In the genomic region with DNA sequence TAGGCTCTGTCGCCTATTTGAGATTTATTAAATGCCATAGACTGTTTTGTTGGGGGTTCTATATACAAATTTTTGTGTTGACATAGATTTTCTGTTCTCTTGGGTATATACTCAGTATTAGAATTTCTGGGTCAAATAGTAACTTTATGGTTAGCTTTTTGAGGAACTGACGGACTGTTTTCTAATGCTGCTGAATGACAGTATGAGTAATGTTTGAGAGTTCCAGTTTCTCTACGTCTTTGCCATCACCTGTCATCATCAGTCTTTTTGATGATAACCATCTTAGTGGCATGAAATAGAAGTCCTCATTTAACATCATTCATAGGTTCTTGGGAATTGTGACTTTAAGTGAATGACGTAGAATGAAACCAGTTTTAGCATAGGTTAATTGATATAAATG, we compare ENCODE assay signal across 18 cellular contexts.
DNase-seq lines count a peak whose midpoint lies in the region; ATAC-seq and TF ChIP-seq lines count a peak whose summit lies in the region.
"Had no signal": no experiment of that assay in that cellular context is flagged by ENCODE, and none has a peak within 500 bp of the region (broad histone marks: within the 10 kb centered on the region; RNA-seq: fewer than 3 reads in every experiment).

No MANE protein-coding gene starts in this region.

- no peaks in the 10 kb centered on the region for H3K4me1 Mint-ChIP-seq in glutamatergic neuron (ENCODE audit: low read depth, unreplicated experiment)
- H3K4me1 Mint-ChIP-seq: activated naive CD4-positive, alpha-beta T cell treated with anti-CD3 and anti-CD28 coated beads, Interleukin-2, amount 10 ng/mL, durations not matched to agents 7 days and 5 days; CD4-positive, alpha-beta memory T cell had no signal

- no peak overlapping the region for H3K4me3 ChIP-seq in OCI-LY3 (ENCODE audit: low read length)
- no peak overlapping the region for H3K4me3 ChIP-seq in right lobe of liver
- H3K4me3 ChIP-seq: lower lobe of right lung, transverse colon had no signal

- H3K27me3 Mint-ChIP-seq in glutamatergic neuron (ENCODE audit: unreplicated experiment) = no peaks in the 10 kb centered on the region
- H3K27me3 Mint-ChIP-seq: activated naive CD4-positive, alpha-beta T cell treated with anti-CD3 and anti-CD28 coated beads, Interleukin-2, amount 10 ng/mL, durations not matched to agents 7 days and 5 days; CD4-positive, alpha-beta memory T cell had no signal

- H3K27me3 ChIP-seq in OCI-LY3 (ENCODE audit: low read depth, low read length) (no peaks in the 10 kb centered on the region), right lobe of liver (no peaks in the 10 kb centered on the region)
- H3K27me3 ChIP-seq: transverse colon had no signal

- peaks cover 9% of the 10 kb centered on the region for H3K36me3 ChIP-seq in OCI-LY3 (replicated peaks; ENCODE audit: low read depth, low read length)
- H3K36me3 ChIP-seq in right lobe of liver = no peaks in the 10 kb centered on the region
- H3K36me3 ChIP-seq: lower lobe of right lung, transverse colon had no signal

- intact Hi-C loops in right lobe of liver (cut with DNase I) = no loop called here

- H4K20me1 ChIP-seq in OCI-LY3 (ENCODE audit: insufficient read depth, low read length) = no peaks in the 10 kb centered on the region

- peak; percentile 58 for ATAC-seq in GM18508 (IDR thresholded peaks at IDR 0.05; ENCODE audit: insufficient read depth, unreplicated experiment)
- peak; percentile 53 for ATAC-seq in GM19372 (IDR thresholded peaks at IDR 0.05; ENCODE audit: low read depth, unreplicated experiment)
- peak; percentile 53 for ATAC-seq in HG02885 (IDR thresholded peaks at IDR 0.05; ENCODE audit: poor library complexity, unreplicated experiment)
- ATAC-seq in right lobe of liver = no peak
- ATAC-seq: lower lobe of right lung; stimulated activated naive CD8-positive, alpha-beta T cell treated with anti-CD3 and anti-CD28 coated beads, Interleukin-15, Interleukin-2, amounts not matched to agents 100 U/mL and 50 U/mL, for 24 hours had no signal

- peaks cover 2% of the 10 kb centered on the region for H3K9me3 Mint-ChIP-seq in glutamatergic neuron (ENCODE audit: unreplicated experiment)
- H3K9me3 Mint-ChIP-seq: activated naive CD4-positive, alpha-beta T cell treated with anti-CD3 and anti-CD28 coated beads, Interleukin-2, amount 10 ng/mL, durations not matched to agents 7 days and 5 days; CD4-positive, alpha-beta memory T cell had no signal

- H3K36me3 Mint-ChIP-seq in glutamatergic neuron (ENCODE audit: unreplicated experiment) = peaks cover 7% of the 10 kb centered on the region
- H3K36me3 Mint-ChIP-seq: activated naive CD4-positive, alpha-beta T cell treated with anti-CD3 and anti-CD28 coated beads, Interleukin-2, amount 10 ng/mL, durations not matched to agents 7 days and 5 days; CD4-positive, alpha-beta memory T cell had no signal

- H3K9ac ChIP-seq in OCI-LY3 (ENCODE audit: low read length) = no peak overlapping the region

- H2AFZ ChIP-seq in OCI-LY3 (ENCODE audit: low read depth, low read length) = no peak overlapping the region

- H3K27ac ChIP-seq in OCI-LY3 (ENCODE audit: low read length) (no peak overlapping the region), right lobe of liver (no peak overlapping the region)
- H3K27ac ChIP-seq: lower lobe of right lung, transverse colon had no signal

- WGBS in right lobe of liver (ENCODE audit: insufficient coverage, low coverage, low lambda C conversion rate, missing lambda C conversion rate) = 85% methylated on average over 4 of the region's 4 CpGs

- H3K4me2 ChIP-seq in OCI-LY3 (ENCODE audit: low read length) = peak overlapping the region; percentile 20

- H3K4me1 ChIP-seq in OCI-LY3 (ENCODE audit: low read length) (peaks cover 15% of the 10 kb centered on the region), right lobe of liver (no peaks in the 10 kb centered on the region)
- H3K4me1 ChIP-seq: lower lobe of right lung, transverse colon had no signal

- DNase-seq in foreskin melanocyte (no peak), right lobe of liver (no peak), glutamatergic neuron (no peak)
- no peak for DNase-seq in NK-92 treated with Interleukin-12 subunit alpha and Interleukin-12 subunit beta, amount 100 ng/mL, for 24 hours (lab: John Stamatoyannopoulos, UW)
- DNase-seq: activated naive CD4-positive, alpha-beta T cell treated with anti-CD3 and anti-CD28 coated beads, Interleukin-2, amount 10 ng/mL, durations not matched to agents 7 days and 5 days; CD4-positive, alpha-beta memory T cell; DMS79; KG1; lower lobe of right lung; NCI-H2081 treated with DMSO at 0.1 percent for 48 hours; NCI-H510A treated with DMSO at 0.1 percent for 48 hours; occipital lobe; stimulated activated naive CD8-positive, alpha-beta T cell treated with anti-CD3 and anti-CD28 coated beads, Interleukin-15, Interleukin-2, amounts not matched to agents 100 U/mL and 50 U/mL, for 24 hours; transverse colon had no signal

- TF ChIP-seq CTCF in OCI-LY3 (IDR thresholded peaks at IDR 0.05; ENCODE audit: low read depth, low read length) (no peak), right lobe of liver (IDR thresholded peaks at IDR 0.05) (no peak), glutamatergic neuron (IDR thresholded peaks at IDR 0.05; ENCODE audit: partially characterized antibody, unreplicated experiment) (no peak)

- H3K79me2 ChIP-seq in OCI-LY3 (ENCODE audit: low read length) = no peaks in the 10 kb centered on the region

- H3K4me3 Mint-ChIP-seq in glutamatergic neuron (ENCODE audit: unreplicated experiment) = no peak overlapping the region
- H3K4me3 Mint-ChIP-seq: activated naive CD4-positive, alpha-beta T cell treated with anti-CD3 and anti-CD28 coated beads, Interleukin-2, amount 10 ng/mL, durations not matched to agents 7 days and 5 days; CD4-positive, alpha-beta memory T cell had no signal

- TF ChIP-seq POLR2A in right lobe of liver (IDR thresholded peaks at IDR 0.05) = no peak

- H3K9me3 ChIP-seq in OCI-LY3 (ENCODE audit: insufficient read depth, low read length) = peaks cover 9% of the 10 kb centered on the region; the same call in 1 of the 2 replicates
- H3K9me3 ChIP-seq in right lobe of liver = no peaks in the 10 kb centered on the region
- H3K9me3 ChIP-seq: lower lobe of right lung, transverse colon had no signal

- no peak overlapping the region for H3K27ac Mint-ChIP-seq in glutamatergic neuron (ENCODE audit: unreplicated experiment)
- H3K27ac Mint-ChIP-seq: activated naive CD4-positive, alpha-beta T cell treated with anti-CD3 and anti-CD28 coated beads, Interleukin-2, amount 10 ng/mL, durations not matched to agents 7 days and 5 days had no signal

Comparison
In these comparisons a context has a peak if more than half of its experiments do, and no peak if none do; other contexts are left out.
1. ATAC-seq: peak in GM18508 (single experiment), GM19372 (single experiment) and HG02885 (single experiment); none in right lobe of liver (0 of 4).